9 cellular contexts compared by ENCODE assay signal in genomic region chr2:177149155-177149503, GRCh38.
DNase-seq lines count a peak whose midpoint lies in the region; ATAC-seq and TF ChIP-seq lines count a peak whose summit lies in the region.
"Had no signal": no experiment of that assay in that cellular context is flagged by ENCODE, and none has a peak within 500 bp of the region (broad histone marks: within the 10 kb centered on the region; RNA-seq: fewer than 3 reads in every experiment).

No MANE protein-coding gene starts in this region.

- peak overlapping the region; percentile 7 for H3K9ac ChIP-seq in Loucy (ENCODE audit: low read depth, low read length, poor library complexity, severe bottlenecking)

- H3K4me3 ChIP-seq in CD4-positive, CD25-positive, alpha-beta regulatory T cell (ENCODE audit: low read depth, low read length): peak overlapping the region; percentile 97
- H3K4me3 ChIP-seq in Loucy (ENCODE audit: low read length, poor library complexity, severe bottlenecking): peak overlapping the region; percentile 76
- no peak overlapping the region for H3K4me3 ChIP-seq in H7 (ENCODE audit: insufficient read depth, low read depth, low read length)

- no peak overlapping the region for H3K27ac ChIP-seq in CD4-positive, CD25-positive, alpha-beta regulatory T cell (ENCODE audit: insufficient read depth, low read length, poor library complexity, severe bottlenecking)

- no peak for ATAC-seq in CD4-positive, CD25-positive, alpha-beta regulatory T cell (ENCODE audit: low read depth in 2 of 2)
- ATAC-seq in GM18861 (IDR thresholded peaks at IDR 0.05; ENCODE audit: unreplicated experiment): no peak

- H3K36me3 Mint-ChIP-seq in CD4-positive, CD25-positive, alpha-beta regulatory T cell: no peaks in the 10 kb centered on the region
- no peaks in the 10 kb centered on the region for H3K36me3 Mint-ChIP-seq in chondrocyte (ENCODE audit: low read depth)
- H3K36me3 Mint-ChIP-seq in nephron progenitor cell (ENCODE audit: low read depth): no peaks in the 10 kb centered on the region

- H4K20me1 ChIP-seq in Loucy (ENCODE audit: insufficient read depth, low read length, poor library complexity, severe bottlenecking): no peaks in the 10 kb centered on the region

- H3K9me3 Mint-ChIP-seq in CD4-positive, CD25-positive, alpha-beta regulatory T cell: no peaks in the 10 kb centered on the region
- no peaks in the 10 kb centered on the region for H3K9me3 Mint-ChIP-seq in chondrocyte (ENCODE audit: low read depth)
- no peaks in the 10 kb centered on the region for H3K9me3 Mint-ChIP-seq in nephron progenitor cell

- peak overlapping the region in 2 of 3 donors; percentile 66 to 68 for H3K27ac Mint-ChIP-seq in CD4-positive, CD25-positive, alpha-beta regulatory T cell
- H3K27ac Mint-ChIP-seq in chondrocyte (ENCODE audit: unreplicated experiment): no peak overlapping the region
- no peak overlapping the region for H3K27ac Mint-ChIP-seq in nephron progenitor cell
- H3K27ac Mint-ChIP-seq: progenitor cell of endocrine pancreas had no signal

- H3K27me3 ChIP-seq in CD4-positive, CD25-positive, alpha-beta regulatory T cell (ENCODE audit: control insufficient read depth, insufficient read depth, low read length): peaks cover 18% of the 10 kb centered on the region
- H3K27me3 ChIP-seq in Loucy (ENCODE audit: insufficient read depth, low read length, poor library complexity, severe bottlenecking) (no peaks in the 10 kb centered on the region), H7 (ENCODE audit: control insufficient read depth, insufficient read depth, low read length) (peaks cover 2% of the 10 kb centered on the region)

- peaks cover 20% of the 10 kb centered on the region for H3K4me1 ChIP-seq in CD4-positive, CD25-positive, alpha-beta regulatory T cell (ENCODE audit: control insufficient read depth, insufficient read depth, low read length, poor library complexity, severe bottlenecking)
- H3K4me1 ChIP-seq in Loucy (ENCODE audit: insufficient read depth, low read length, poor library complexity, severe bottlenecking): peaks cover 12% of the 10 kb centered on the region

- peaks cover 12 to 22% (median 21%) of the 10 kb centered on the region in 4 donors for H3K4me1 Mint-ChIP-seq in CD4-positive, CD25-positive, alpha-beta regulatory T cell
- H3K4me1 Mint-ChIP-seq in chondrocyte (ENCODE audit: low read depth): peaks cover 12% of the 10 kb centered on the region
- peaks cover 63% of the 10 kb centered on the region for H3K4me1 Mint-ChIP-seq in nephron progenitor cell

- H3K27me3 Mint-ChIP-seq in CD4-positive, CD25-positive, alpha-beta regulatory T cell: peaks cover 52% of the 10 kb centered on the region
- H3K27me3 Mint-ChIP-seq in chondrocyte (ENCODE audit: low read depth) (peaks cover 63% of the 10 kb centered on the region), nephron progenitor cell (ENCODE audit: low read depth, poor library complexity) (peaks cover 9% of the 10 kb centered on the region)

- DNase-seq in CD4-positive, CD25-positive, alpha-beta regulatory T cell: no peak
- DNase-seq in chondrocyte (ENCODE audit: low spot score) (no peak), nephron progenitor cell (no peak), OCI-M2 (lab: John Stamatoyannopoulos, UW; ENCODE audit: unreplicated experiment) (no peak), NCI-H2227 (lab: John Stamatoyannopoulos, UW; ENCODE audit: unreplicated experiment) (no peak), H7 (no peak)

- H2AFZ ChIP-seq in Loucy (ENCODE audit: low read length): no peak overlapping the region

- peak overlapping the region; percentile 88 to 92 (median 90) for H3K4me3 Mint-ChIP-seq in CD4-positive, CD25-positive, alpha-beta regulatory T cell
- H3K4me3 Mint-ChIP-seq in chondrocyte (ENCODE audit: unreplicated experiment) (peak overlapping the region; percentile 81), nephron progenitor cell (peak overlapping the region; percentile 86)

- H3K4me2 ChIP-seq in Loucy (ENCODE audit: low read depth, low read length, poor library complexity, severe bottlenecking): no peak overlapping the region

- H3K9me2 ChIP-seq in Loucy (replicated peaks; ENCODE audit: low read depth, low read length): no peaks in the 10 kb centered on the region

- no peaks in the 10 kb centered on the region for H3K36me3 ChIP-seq in CD4-positive, CD25-positive, alpha-beta regulatory T cell (ENCODE audit: control insufficient read depth, insufficient read depth, low read length)
- H3K36me3 ChIP-seq in Loucy (ENCODE audit: insufficient read depth, low read length) (no peaks in the 10 kb centered on the region), H7 (replicated peaks; ENCODE audit: control insufficient read depth, insufficient read depth, low read length) (no peaks in the 10 kb centered on the region)

- H3K9me3 ChIP-seq in CD4-positive, CD25-positive, alpha-beta regulatory T cell (ENCODE audit: control insufficient read depth in 2 of 2, low read length in 2 of 2): no peaks in the 10 kb centered on the region
- no peaks in the 10 kb centered on the region for H3K9me3 ChIP-seq in Loucy (ENCODE audit: insufficient read depth, low read depth, low read length)

- no peaks in the 10 kb centered on the region for H3F3A ChIP-seq in Loucy (ENCODE audit: low read depth)

- H3K79me2 ChIP-seq in Loucy (ENCODE audit: insufficient read depth, low read length): no peaks in the 10 kb centered on the region

- TF ChIP-seq CTCF in Loucy (conservative IDR thresholded peaks at IDR 0.05; ENCODE audit: low read length) (no peak), chondrocyte (IDR thresholded peaks at IDR 0.05) (peak; percentile 72), nephron progenitor cell (IDR thresholded peaks at IDR 0.05) (peak; percentile 34)

Comparison
In these comparisons a context has a peak if more than half of its experiments do, and no peak if none do; other contexts are left out.
1. H3K27ac Mint-ChIP-seq: peak in CD4-positive, CD25-positive, alpha-beta regulatory T cell (2 of 3); none in chondrocyte (single experiment) and nephron progenitor cell (single experiment).
2. Peak in every context shown above with its lines, with median percentiles within 50 percentile points of each other: H3K4me3 Mint-ChIP-seq.